In genomic region chr17:4872786-4873185, GRCh38 we compare ENCODE assay signal across 23 cellular contexts. TPM values are rescaled to one million over a fixed set of nuclear protein-coding genes. Genes with fewer than 3 reads are reported as not detected.
DNase-seq lines count a peak whose midpoint lies in the region; ATAC-seq and TF ChIP-seq lines count a peak whose summit lies in the region.
"Had no signal": no experiment of that assay in that cellular context is flagged by ENCODE, and none has a peak within 500 bp of the region (broad histone marks: within the 10 kb centered on the region; RNA-seq: fewer than 3 reads in every experiment).

No MANE protein-coding gene starts in this region.

- H3K27me3 ChIP-seq in SK-N-SH (ENCODE audit: insufficient read depth) (no peaks in the 10 kb centered on the region), layer of hippocampus (ENCODE audit: control insufficient read depth, insufficient read depth, low read length) (no peaks in the 10 kb centered on the region)
- H3K27me3 ChIP-seq: gastrocnemius medialis, SJCRH30, suprapubic skin had no signal

- DNase-seq in SK-N-SH (peak; percentile 71), WTC11 (ENCODE audit: low spot score) (no peak), progenitor cell of endocrine pancreas (ENCODE audit: low spot score, unreplicated experiment) (no peak), A172 (ENCODE audit: low spot score) (no peak)
- DNase-seq in stimulated activated CD4-positive, alpha-beta T cell treated with anti-CD3 and anti-CD28 coated beads, Interleukin-12 subunit alpha, Interleukin-12 subunit beta, amount 100 ng/mL, for 4 hours = no peak
- DNase-seq in activated T-helper 2 cell treated with anti-CD3 and anti-CD28 coated beads, Interferon-gamma antibody, Interleukin-2, Interleukin-4, amounts not matched to agents 10 μg/mL and 5 μg/mL and 100 μg/mL, durations not matched to agents 14 hours and 24 hours and 36 hours (ENCODE audit: low spot score) = no peak
- DNase-seq: activated CD4-positive, alpha-beta T cell treated with anti-CD3 and anti-CD28 coated beads, Interleukin-2, amount 10 ng/mL, durations not matched to agents 7 days and 5 days; activated T-cell treated with anti-CD3 and anti-CD28 coated beads, Interleukin-2, amount 50 U/mL, for 1 hour; DND-41; gastrocnemius medialis; NCI-H1930; NCI-H524; SJCRH30; stimulated activated CD4-positive, alpha-beta T cell treated with anti-CD3 and anti-CD28 coated beads, Interleukin-1b, Interleukin-23, amount 100 ng/mL, for 48 hours; T-helper 9 cell had no signal

- POLR2A ChIA-PET in SK-N-SH (lab: Yijun Ruan, JAX) (no interaction called here), WTC11 (lab: Charles Lee) (no interaction called here)

- TF ChIP-seq RAD21 in SK-N-SH (IDR thresholded peaks at IDR 0.05; ENCODE audit: low read length) = no peak

- no peak overlapping the region for H3K9ac ChIP-seq in SK-N-SH

- H3K4me2 ChIP-seq in SK-N-SH = no peak overlapping the region

- H3K27ac Mint-ChIP-seq in WTC11 (peak overlapping the region; percentile 89), progenitor cell of endocrine pancreas (peak overlapping the region; percentile 14)
- no peak overlapping the region for H3K27ac Mint-ChIP-seq in activated T-helper 2 cell treated with anti-CD3 and anti-CD28 coated beads, Interferon-gamma antibody, Interleukin-2, Interleukin-4, amounts not matched to agents 10 μg/mL and 5 μg/mL and 100 μg/mL, durations not matched to agents 14 hours and 24 hours and 36 hours

- 85% methylated on average over 8 of the region's 8 CpGs for WGBS in SK-N-SH (ENCODE audit: low lambda C conversion rate)

- H3K9me3 ChIP-seq in SK-N-SH = no peaks in the 10 kb centered on the region
- H3K9me3 ChIP-seq: gastrocnemius medialis, SJCRH30, suprapubic skin had no signal

- ATAC-seq in SK-N-SH treated with all-trans-retinoic acid at 6 μM for 48 hours (no peak), WTC11 (peak; percentile 53)
- ATAC-seq: gastrocnemius medialis had no signal

- intact Hi-C loops in activated T-helper 2 cell treated with anti-CD3 and anti-CD28 coated beads, Interferon-gamma antibody, Interleukin-2, Interleukin-4, amounts not matched to agents 10 μg/mL and 5 μg/mL and 100 μg/mL, durations not matched to agents 14 hours and 24 hours and 36 hours (cut with micrococcal nuclease) = no loop called here

- H3K4me3 Mint-ChIP-seq in WTC11 (no peak overlapping the region), progenitor cell of endocrine pancreas (ENCODE audit: low read depth) (no peak overlapping the region)
- H3K4me3 Mint-ChIP-seq in activated T-helper 2 cell treated with anti-CD3 and anti-CD28 coated beads, Interferon-gamma antibody, Interleukin-2, Interleukin-4, amounts not matched to agents 10 μg/mL and 5 μg/mL and 100 μg/mL, durations not matched to agents 14 hours and 24 hours and 36 hours (ENCODE audit: low read depth) = no peak overlapping the region
- H3K4me3 Mint-ChIP-seq: activated CD4-positive, alpha-beta T cell treated with anti-CD3 and anti-CD28 coated beads, Interleukin-2, amount 10 ng/mL, durations not matched to agents 7 days and 5 days; central memory CD8-positive, alpha-beta T cell had no signal

- H3K4me1 Mint-ChIP-seq in WTC11 = peaks cover 9% of the 10 kb centered on the region
- H3K4me1 Mint-ChIP-seq in progenitor cell of endocrine pancreas (ENCODE audit: low read depth) = no peaks in the 10 kb centered on the region
- peaks cover 5% of the 10 kb centered on the region for H3K4me1 Mint-ChIP-seq in activated T-helper 2 cell treated with anti-CD3 and anti-CD28 coated beads, Interferon-gamma antibody, Interleukin-2, Interleukin-4, amounts not matched to agents 10 μg/mL and 5 μg/mL and 100 μg/mL, durations not matched to agents 14 hours and 24 hours and 36 hours (ENCODE audit: low read depth)

- H3K36me3 Mint-ChIP-seq in WTC11 = no peaks in the 10 kb centered on the region
- peaks cover 3% of the 10 kb centered on the region for H3K36me3 Mint-ChIP-seq in progenitor cell of endocrine pancreas (ENCODE audit: insufficient read depth)
- H3K36me3 Mint-ChIP-seq in activated T-helper 2 cell treated with anti-CD3 and anti-CD28 coated beads, Interferon-gamma antibody, Interleukin-2, Interleukin-4, amounts not matched to agents 10 μg/mL and 5 μg/mL and 100 μg/mL, durations not matched to agents 14 hours and 24 hours and 36 hours (ENCODE audit: low read depth) = peaks cover 10% of the 10 kb centered on the region

- no peak overlapping the region for H2AFZ ChIP-seq in SK-N-SH (ENCODE audit: low read depth)

- peak overlapping the region in 1 of 2 experiments; percentile 12; a peak in 2 of 4 replicates for H3K27ac ChIP-seq in SK-N-SH (ENCODE audit: low read depth in 2 of 2, low read length in 1 of 2)
- peak overlapping the region; percentile 55 for H3K27ac ChIP-seq in layer of hippocampus (ENCODE audit: low read depth, low read length)
- H3K27ac ChIP-seq: 22Rv1, C4-2B, gastrocnemius medialis, SJCRH30, suprapubic skin had no signal

- H3F3A ChIP-seq in SK-N-SH (replicated peaks; ENCODE audit: insufficient read depth) = no peaks in the 10 kb centered on the region

- TF ChIP-seq EP300 in SK-N-SH (IDR thresholded peaks at IDR 0.05; ENCODE audit: borderline replicate concordance in 1 of 2, low read depth in 1 of 2, low read length in 1 of 2) = no peak

- H3K9me3 Mint-ChIP-seq in WTC11 = no peaks in the 10 kb centered on the region
- no peaks in the 10 kb centered on the region for H3K9me3 Mint-ChIP-seq in progenitor cell of endocrine pancreas (ENCODE audit: low read depth)
- H3K9me3 Mint-ChIP-seq in activated T-helper 2 cell treated with anti-CD3 and anti-CD28 coated beads, Interferon-gamma antibody, Interleukin-2, Interleukin-4, amounts not matched to agents 10 μg/mL and 5 μg/mL and 100 μg/mL, durations not matched to agents 14 hours and 24 hours and 36 hours = no peaks in the 10 kb centered on the region
- H3K9me3 Mint-ChIP-seq: activated CD4-positive, alpha-beta T cell treated with anti-CD3 and anti-CD28 coated beads, Interleukin-2, amount 10 ng/mL, durations not matched to agents 7 days and 5 days; central memory CD8-positive, alpha-beta T cell had no signal

- peaks cover 0 to 4% of the 10 kb centered on the region in 2 experiments; a peak in 1 of 4 replicates for H3K4me1 ChIP-seq in SK-N-SH (ENCODE audit: control insufficient read depth in 1 of 2, insufficient read depth in 2 of 2, low read depth in 1 of 2, low read length in 1 of 2)
- H3K4me1 ChIP-seq: gastrocnemius medialis, SJCRH30 had no signal

- H3K36me3 ChIP-seq in SK-N-SH (replicated peaks in 1 of 2; ENCODE audit: control insufficient read depth in 1 of 2, insufficient read depth in 2 of 2, low read length in 1 of 2) = peaks cover 0 to 4% of the 10 kb centered on the region in 2 experiments
- H3K36me3 ChIP-seq: gastrocnemius medialis, SJCRH30 had no signal

- H4K20me1 ChIP-seq in SK-N-SH (ENCODE audit: insufficient read depth) = 0 out of 2 replicates have a peak, but pooled peaks cover 3% of the 10 kb centered on the region

- no peak overlapping the region for H3K4me3 ChIP-seq in SK-N-SH (ENCODE audit: low read depth in 2 of 2, low read length in 1 of 2)
- H3K4me3 ChIP-seq: gastrocnemius medialis, SJCRH30, suprapubic skin had no signal

- CTCF ChIA-PET in SK-N-SH (lab: Yijun Ruan, JAX) = interaction anchor here (1.4 to 1.8 kb wide), 2 partner anchors 9 to 83 kb away, joined by 3 to 5 read pairs; no protein-coding TSS in a partner anchor
- CTCF ChIA-PET in WTC11 (lab: Charles Lee) = interaction anchor here (0.6 to 1.4 kb wide), 3 partner anchors 8 to 74 kb away, joined by 3 to 6 read pairs (median 5); partner anchors contain the start of gene C17orf107

- no peak for TF ChIP-seq CTCF in SK-N-SH (IDR thresholded peaks at IDR 0.05)
- TF ChIP-seq CTCF in WTC11 (IDR thresholded peaks at IDR 0.05) = no peak
- no peak for TF ChIP-seq CTCF in progenitor cell of endocrine pancreas (IDR thresholded peaks at IDR 0.05; ENCODE audit: unreplicated experiment)

- H3K27me3 Mint-ChIP-seq in WTC11 (ENCODE audit: low read depth) (no peaks in the 10 kb centered on the region), progenitor cell of endocrine pancreas (no peaks in the 10 kb centered on the region)
- no peaks in the 10 kb centered on the region for H3K27me3 Mint-ChIP-seq in activated T-helper 2 cell treated with anti-CD3 and anti-CD28 coated beads, Interferon-gamma antibody, Interleukin-2, Interleukin-4, amounts not matched to agents 10 μg/mL and 5 μg/mL and 100 μg/mL, durations not matched to agents 14 hours and 24 hours and 36 hours (ENCODE audit: low read depth)
- H3K27me3 Mint-ChIP-seq: activated CD4-positive, alpha-beta T cell treated with anti-CD3 and anti-CD28 coated beads, Interleukin-2, amount 10 ng/mL, durations not matched to agents 7 days and 5 days; central memory CD8-positive, alpha-beta T cell had no signal

- no peaks in the 10 kb centered on the region for H3K9me2 ChIP-seq in SK-N-SH

- H3K79me2 ChIP-seq in SK-N-SH (ENCODE audit: insufficient read depth) = peaks cover 13% of the 10 kb centered on the region

RNA-seq across cellular contexts. Expression of gene C17orf107, which starts 26.6 kb away (rescaled TPM):
- polyA plus RNA-seq in SK-N-SH (2012; rRNA removed) = 0.44 and 0.52 TPM in 2 replicates
- polyA plus RNA-seq in SK-N-SH (2012; cell fraction: cytosol; rRNA removed) = 0.14 and 0.16 TPM in 2 replicates
- polyA plus RNA-seq in SK-N-SH (2012; cell fraction: nucleus; rRNA removed) = 1.6 and 1.8 TPM in 2 replicates
- 8.2 to 8.7 TPM (median 8.7 TPM) in 3 replicates for total RNA-seq in WTC11 (2021)
- 3.6 and 3.7 TPM in 2 replicates for total RNA-seq in progenitor cell of endocrine pancreas
- 0.07 and 0.48 TPM in 2 replicates for total RNA-seq in A172 (2014; rRNA removed; shearing (Covaris generic))
- total RNA-seq in activated T-helper 2 cell treated with anti-CD3 and anti-CD28 coated beads, Interferon-gamma antibody, Interleukin-2, Interleukin-4, amounts not matched to agents 10 μg/mL and 5 μg/mL and 100 μg/mL, durations not matched to agents 14 hours and 24 hours and 36 hours = 0.76 and 1.3 TPM in 2 replicates

RNA-seq across cellular contexts. Expression of gene CHRNE, which starts 30.1 kb away (rescaled TPM):
- 0.54 and 0.71 TPM in 2 replicates for polyA plus RNA-seq in SK-N-SH (2012; rRNA removed)
- 0.24 and 0.42 TPM in 2 replicates for polyA plus RNA-seq in SK-N-SH (2012; cell fraction: cytosol; rRNA removed)
- 3.8 and 4.9 TPM in 2 replicates for polyA plus RNA-seq in SK-N-SH (2012; cell fraction: nucleus; rRNA removed)
- total RNA-seq in WTC11 (2021) (0.64 to 0.78 TPM (median 0.70 TPM) in 3 replicates), progenitor cell of endocrine pancreas (0.31 and 0.36 TPM in 2 replicates)
- total RNA-seq in A172 (2014; rRNA removed; shearing (Covaris generic)) = not detected in 2 replicates
- 0.32 and 0.44 TPM in 2 replicates for total RNA-seq in activated T-helper 2 cell treated with anti-CD3 and anti-CD28 coated beads, Interferon-gamma antibody, Interleukin-2, Interleukin-4, amounts not matched to agents 10 μg/mL and 5 μg/mL and 100 μg/mL, durations not matched to agents 14 hours and 24 hours and 36 hours
- total RNA-seq: HT-29 had no signal

RNA-seq across cellular contexts. Expression of gene MINK1, which starts 39.6 kb away (rescaled TPM):
- polyA plus RNA-seq in SK-N-SH (2012; rRNA removed) = 53.2 and 64.7 TPM in 2 replicates
- polyA plus RNA-seq in SK-N-SH (2012; cell fraction: cytosol; rRNA removed) = 18.6 and 27.5 TPM in 2 replicates
- 231 and 235 TPM in 2 replicates for polyA plus RNA-seq in SK-N-SH (2012; cell fraction: nucleus; rRNA removed)
- total RNA-seq in WTC11 (2021) (92.1 to 105 TPM (median 96.2 TPM) in 3 replicates), progenitor cell of endocrine pancreas (139 and 145 TPM in 2 replicates)
- total RNA-seq in A172 (2014; rRNA removed; shearing (Covaris generic)) = 31.4 and 31.6 TPM in 2 replicates
- total RNA-seq in activated T-helper 2 cell treated with anti-CD3 and anti-CD28 coated beads, Interferon-gamma antibody, Interleukin-2, Interleukin-4, amounts not matched to agents 10 μg/mL and 5 μg/mL and 100 μg/mL, durations not matched to agents 14 hours and 24 hours and 36 hours = 60.9 and 69.7 TPM in 2 replicates

RNA-seq across cellular contexts. Expression of gene GP1BA, which starts 59.3 kb away (rescaled TPM):
- polyA plus RNA-seq in SK-N-SH (2012; rRNA removed) = not detected in 2 replicates
- polyA plus RNA-seq in SK-N-SH (2012; cell fraction: cytosol; rRNA removed) = not detected in 2 replicates
- polyA plus RNA-seq in SK-N-SH (2012; cell fraction: nucleus; rRNA removed) = not detected in 2 replicates
- not detected in 3 replicates for total RNA-seq in WTC11 (2021)
- not detected in 2 replicates for total RNA-seq in progenitor cell of endocrine pancreas
- 0.17 TPM in 1 of 2 replicates, not detected in the other for total RNA-seq in A172 (2014; rRNA removed; shearing (Covaris generic))
- total RNA-seq in activated T-helper 2 cell treated with anti-CD3 and anti-CD28 coated beads, Interferon-gamma antibody, Interleukin-2, Interleukin-4, amounts not matched to agents 10 μg/mL and 5 μg/mL and 100 μg/mL, durations not matched to agents 14 hours and 24 hours and 36 hours = not detected in 2 replicates
- total RNA-seq: activated CD4-positive, alpha-beta T cell treated with anti-CD3 and anti-CD28 coated beads, Interleukin-2, amount 10 ng/mL, durations not matched to agents 7 days and 5 days; gastrocnemius medialis; HT-29; renal cortical epithelial cell; SJCRH30; suprapubic skin had no signal
